ENCODE assay signal across 14 cellular contexts in the genomic region with DNA sequence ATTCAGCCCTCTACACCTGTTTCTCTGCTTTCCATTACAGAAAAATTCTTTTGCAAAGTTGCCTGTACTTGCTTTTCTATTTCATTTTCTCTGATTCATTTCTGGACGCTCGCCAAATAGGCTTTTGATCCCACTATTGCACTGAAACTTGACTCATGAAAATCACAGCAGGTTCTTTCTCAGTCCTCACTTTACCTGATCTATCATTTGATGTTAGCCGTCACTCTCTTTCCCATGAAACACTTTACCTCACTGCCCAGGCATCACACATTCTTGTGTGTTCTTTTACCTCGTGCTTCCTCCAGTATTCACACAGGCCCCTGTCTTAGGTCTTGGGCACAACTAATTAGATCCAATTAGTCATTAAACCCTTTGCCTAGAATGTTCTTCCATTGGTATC.
"Had no signal": no experiment of that assay in that cellular context is flagged by ENCODE, and none has a peak within 500 bp of the region (broad histone marks: within the 10 kb centered on the region; RNA-seq: fewer than 3 reads in every experiment).

No MANE protein-coding gene starts in this region.

- H3K27ac ChIP-seq: neutrophil, tibial nerve, vagina had no signal

- ATAC-seq: activated T-cell treated with anti-CD3 and anti-CD28 coated beads, Interleukin-2, amount 50 U/mL, for 4 hours; right cardiac atrium; stimulated activated effector memory CD8-positive, alpha-beta T cell treated with anti-CD3 and anti-CD28 coated beads, Interleukin-12 subunit alpha, Interleukin-12 subunit beta, amount 100 ng/mL, for 72 hours had no signal

- DNase-seq: activated CD4-positive, alpha-beta memory T cell treated with anti-CD3 and anti-CD28 coated beads for 36 hours; activated CD4-positive, CD25-positive, alpha-beta regulatory T cell treated with anti-CD3 and anti-CD28 coated beads, Interleukin-2, amount 50 U/mL, for 72 hours; activated gamma-delta T cell; activated naive CD8-positive, alpha-beta T cell treated with anti-CD3 and anti-CD28 coated beads for 36 hours; activated T-cell treated with anti-CD3 and anti-CD28 coated beads, Interleukin-2, amount 50 U/mL, for 4 hours; midbrain; naive B cell; posterior cingulate gyrus; right cardiac atrium; T-helper 9 cell had no signal
